In the genomic region with DNA sequence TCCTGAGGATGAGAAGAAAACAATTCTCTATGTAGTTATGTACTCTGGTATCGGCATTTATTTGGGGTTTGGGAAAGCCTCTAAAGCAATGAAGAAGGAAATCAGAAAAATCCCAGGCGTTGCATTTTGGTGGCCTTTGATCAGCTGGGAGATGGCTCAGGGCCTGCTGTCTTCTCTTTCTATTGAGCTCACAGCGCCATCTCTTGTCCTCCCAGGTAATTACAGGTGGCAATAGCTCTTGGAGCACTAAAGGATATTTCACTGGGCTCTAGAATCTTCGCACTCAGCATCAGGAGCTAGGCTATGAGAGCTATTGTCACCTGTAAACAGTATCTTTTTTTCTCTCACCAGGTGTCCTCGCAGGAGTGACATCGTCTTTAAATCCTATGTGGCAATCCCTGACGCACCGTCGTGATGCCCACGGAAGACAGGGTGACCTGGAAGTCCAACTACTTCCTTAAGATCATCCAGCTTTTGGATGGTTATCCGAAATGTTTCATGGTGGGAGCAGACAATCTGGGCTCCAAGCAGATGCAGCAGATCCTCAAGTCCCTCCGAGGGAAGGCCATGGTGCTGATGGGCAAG, we compare ENCODE assay signal across 8 cellular contexts.
DNase-seq lines count a peak whose midpoint lies in the region; ATAC-seq and TF ChIP-seq lines count a peak whose summit lies in the region.

No MANE protein-coding gene starts in this region.

- no peaks in the 10 kb centered on the region for H3K36me3 Mint-ChIP-seq in activated CD8-positive, alpha-beta memory T cell treated with anti-CD3 and anti-CD28 coated beads, Interleukin-2, amount 10 ng/mL, durations not matched to agents 7 days and 5 days
- H3K36me3 Mint-ChIP-seq in effector memory CD8-positive, alpha-beta T cell (ENCODE audit: insufficient read depth): no peaks in the 10 kb centered on the region

- no peak for TF ChIP-seq POLR2A in HCT116 (IDR thresholded peaks at IDR 0.05; ENCODE audit: borderline replicate concordance, extremely low read depth, insufficient read depth, insufficient read length)

- peaks cover 16% of the 10 kb centered on the region for H3F3A ChIP-seq in SK-N-SH (replicated peaks; ENCODE audit: insufficient read depth)

- no TSS peak for BruUV-seq in HCT116 (replicated peaks; lab: Mats Ljungman, UMichigan)

- no peaks in the 10 kb centered on the region for H3K9me2 ChIP-seq in HCT116 (ENCODE audit: insufficient read depth)
- H3K9me2 ChIP-seq in SK-N-SH: no peaks in the 10 kb centered on the region

- peaks cover 15% of the 10 kb centered on the region for H3K27me3 Mint-ChIP-seq in activated CD8-positive, alpha-beta memory T cell treated with anti-CD3 and anti-CD28 coated beads, Interleukin-2, amount 10 ng/mL, durations not matched to agents 7 days and 5 days
- H3K27me3 Mint-ChIP-seq in effector memory CD8-positive, alpha-beta T cell: peaks cover 0 to 30% of the 10 kb centered on the region in 2 donors

- POLR2A ChIA-PET in HCT116 (lab: Charles Lee): interaction anchor here (0.9 to 1.9 kb wide), 5 partner anchors 41 to 365 kb away, joined by 3 to 7 read pairs (median 4); partner anchors contain the start of genes CCBE1 and PMAIP1
- POLR2A ChIA-PET in SK-N-SH (lab: Yijun Ruan, JAX): interaction anchor here (1.1 to 1.3 kb wide), 2 partner anchors 363 to 370 kb away, joined by 3 to 4 read pairs; no protein-coding TSS in a partner anchor

- H4K20me1 ChIP-seq in HCT116 (ENCODE audit: insufficient read depth) (no peaks in the 10 kb centered on the region), SK-N-SH (ENCODE audit: insufficient read depth) (no peaks in the 10 kb centered on the region)

- 43% methylated on average over 12 of the region's 12 CpGs for WGBS in SK-N-SH (ENCODE audit: low lambda C conversion rate)
- WGBS in lung, 2 donors: 37 to 45% methylated on average over 12 of the region's 12 CpGs

- H3K9ac ChIP-seq in HCT116 (ENCODE audit: low read length) (no peak overlapping the region), SK-N-SH (peak overlapping the region; percentile 34)

- H3K4me1 ChIP-seq in HCT116 (ENCODE audit: control insufficient read depth in 1 of 2, insufficient read depth in 2 of 2, low read length in 2 of 2) (no peaks in the 10 kb centered on the region), SK-N-SH (ENCODE audit: control insufficient read depth in 1 of 2, insufficient read depth in 2 of 2, low read depth in 1 of 2, low read length in 1 of 2) (peaks cover 0 to 12% of the 10 kb centered on the region in 2 experiments; a peak in 1 of 4 replicates), lung (ENCODE audit: control insufficient read depth in 2 of 2, insufficient read depth in 2 of 2, low read length in 2 of 2) (no peaks in the 10 kb centered on the region), thoracic aorta (ENCODE audit: control insufficient read depth in 1 of 2, low read depth in 2 of 2) (no peaks in the 10 kb centered on the region)

- no peak for ATAC-seq in activated CD8-positive, alpha-beta memory T cell treated with anti-CD3 and anti-CD28 coated beads, Interleukin-2, amount 10 ng/mL, durations not matched to agents 7 days and 5 days
- ATAC-seq in HCT116: peak; percentile 97
- ATAC-seq in effector memory CD8-positive, alpha-beta T cell (replicated peaks): no peak
- ATAC-seq in lung (ENCODE audit: insufficient read depth, low FRiP score): no peak
- ATAC-seq in thoracic aorta (ENCODE audit: insufficient number of reproducible peaks, low FRiP score, low read depth): peak; percentile 25

- CTCF ChIA-PET in activated CD8-positive, alpha-beta memory T cell treated with anti-CD3 and anti-CD28 coated beads, Interleukin-2, amount 10 ng/mL, durations not matched to agents 7 days and 5 days (lab: Charles Lee): interaction anchor here (0.7 to 9.6 kb wide), 27 partner anchors 8 to 514 kb away, joined by 3 to 112 read pairs (median 4); partner anchors contain the start of gene CCBE1
- CTCF ChIA-PET in HCT116 (lab: Charles Lee): interaction anchor here (0.6 to 5.7 kb wide), 40 partner anchors 8 to 1055 kb away, joined by 3 to 145 read pairs (median 4); partner anchors contain the start of gene CCBE1
- CTCF ChIA-PET in SK-N-SH (lab: Yijun Ruan, JAX): interaction anchor here (0.6 to 9.4 kb wide), 96 partner anchors 8 to 739 kb away, joined by 3 to 276 read pairs (median 5); no protein-coding TSS in a partner anchor

- peaks cover 4% of the 10 kb centered on the region for H3K4me1 Mint-ChIP-seq in activated CD8-positive, alpha-beta memory T cell treated with anti-CD3 and anti-CD28 coated beads, Interleukin-2, amount 10 ng/mL, durations not matched to agents 7 days and 5 days
- H3K4me1 Mint-ChIP-seq in effector memory CD8-positive, alpha-beta T cell (ENCODE audit: low read depth in 2 of 2): peaks cover 0 to 3% of the 10 kb centered on the region in 2 donors

- H3K27ac Mint-ChIP-seq in activated CD8-positive, alpha-beta memory T cell treated with anti-CD3 and anti-CD28 coated beads, Interleukin-2, amount 10 ng/mL, durations not matched to agents 7 days and 5 days: no peak overlapping the region
- H3K27ac Mint-ChIP-seq in effector memory CD8-positive, alpha-beta T cell: no peak overlapping the region

- DNase-seq in activated CD8-positive, alpha-beta memory T cell treated with anti-CD3 and anti-CD28 coated beads, Interleukin-2, amount 10 ng/mL, durations not matched to agents 7 days and 5 days: peak; percentile 77
- no peak for DNase-seq in activated CD8-positive, alpha-beta memory T cell treated with anti-CD3 and anti-CD28 coated beads, Interleukin-2, amount 50 U/mL, for 4 hours
- DNase-seq in HCT116 (ENCODE audit: low read depth, low spot score) (peak; percentile 67), MV-4-11 (lab: John Stamatoyannopoulos, UW) (peak; percentile 19), SK-N-SH (peak; percentile 64), lung (ENCODE audit: low spot score) (peak; percentile 65), thoracic aorta (ENCODE audit: low spot score) (no peak)
- peak; percentile 14 to 27 (median 21) for DNase-seq in effector memory CD8-positive, alpha-beta T cell

- peak overlapping the region; percentile 91 for H2AFZ ChIP-seq in HCT116 (ENCODE audit: low read depth, low read length, poor library complexity, severe bottlenecking)
- peak overlapping the region; percentile 49; the same call in 1 of the 2 replicates for H2AFZ ChIP-seq in SK-N-SH (ENCODE audit: low read depth)

- H3K9me3 Mint-ChIP-seq in activated CD8-positive, alpha-beta memory T cell treated with anti-CD3 and anti-CD28 coated beads, Interleukin-2, amount 10 ng/mL, durations not matched to agents 7 days and 5 days (ENCODE audit: low read depth): no peaks in the 10 kb centered on the region
- H3K9me3 Mint-ChIP-seq in effector memory CD8-positive, alpha-beta T cell: no peaks in the 10 kb centered on the region

- RAD21 ChIA-PET in HCT116 (lab: Charles Lee; ENCODE audit: low non-redundant PET in 1 of 2, low total read pairs in 2 of 2, uncharacterized antibody in 2 of 2, unreplicated experiment in 2 of 2): interaction anchor here (0.8 to 2.1 kb wide), 12 partner anchors 36 to 421 kb away, joined by 3 to 28 read pairs (median 8); partner anchors contain the start of gene CCBE1 (in 2 of the 2)

- intact Hi-C loops in HCT116 (cut with micrococcal nuclease): loop anchor here (1.0 to 10.0 kb wide), 6 partner anchors 41 to 739 kb away; partner anchors contain the start of gene CCBE1

- no peak overlapping the region for H3K27ac ChIP-seq in HCT116 (ENCODE audit: low read depth, low read length)
- peak overlapping the region in 1 of 2 experiments; percentile 54; a peak in 2 of 4 replicates for H3K27ac ChIP-seq in SK-N-SH (ENCODE audit: low read depth in 2 of 2, low read length in 1 of 2)
- H3K27ac ChIP-seq in lung (ENCODE audit: low read depth in 1 of 2, low read length in 1 of 2): no peak overlapping the region
- H3K27ac ChIP-seq in thoracic aorta: no peak overlapping the region

- no peak overlapping the region for H3K4me3 ChIP-seq in HCT116 (replicated peaks in 1 of 2; ENCODE audit: low read depth in 1 of 2, low read length in 2 of 2)
- H3K4me3 ChIP-seq in SK-N-SH (ENCODE audit: low read depth in 2 of 2, low read length in 1 of 2): no peak overlapping the region; a peak in 1 of 4 replicates
- peak overlapping the region; percentile 3 for H3K4me3 ChIP-seq in lung
- no peak overlapping the region for H3K4me3 ChIP-seq in thoracic aorta

- H3K9me3 ChIP-seq in HCT116 (ENCODE audit: control insufficient read depth in 1 of 2, insufficient read depth in 1 of 2, low read depth in 1 of 2, low read length in 2 of 2) (no peaks in the 10 kb centered on the region), SK-N-SH (no peaks in the 10 kb centered on the region), lung (ENCODE audit: control insufficient read depth in 2 of 2, insufficient read depth in 1 of 2, low read length in 1 of 2) (no peaks in the 10 kb centered on the region), thoracic aorta (no peaks in the 10 kb centered on the region)

- TF ChIP-seq CTCF in HCT116 (IDR thresholded peaks at IDR 0.05 in 2 of 3, conservative IDR thresholded peaks at IDR 0.05 in 1 of 3; ENCODE audit: borderline replicate concordance in 1 of 3, insufficient read depth in 1 of 3, low read depth in 2 of 3, low read length in 2 of 3) (peak; percentile 81 to 89 (median 82)), SK-N-SH (IDR thresholded peaks at IDR 0.05) (peak; percentile 94), lung (IDR thresholded peaks at IDR 0.05; ENCODE audit: control extremely low read depth, extremely low read depth) (peak; percentile 52), thoracic aorta (IDR thresholded peaks at IDR 0.05) (peak; percentile 63)

- TF ChIP-seq EP300 in SK-N-SH (IDR thresholded peaks at IDR 0.05; ENCODE audit: borderline replicate concordance in 1 of 2, low read depth in 1 of 2, low read length in 1 of 2): no peak

- H3K36me3 ChIP-seq in HCT116 (ENCODE audit: control insufficient read depth in 1 of 2, insufficient read depth in 2 of 2, low read length in 2 of 2): no peaks in the 10 kb centered on the region
- H3K36me3 ChIP-seq in SK-N-SH (replicated peaks in 1 of 2; ENCODE audit: control insufficient read depth in 1 of 2, insufficient read depth in 2 of 2, low read length in 1 of 2): no peaks in the 10 kb centered on the region
- no peaks in the 10 kb centered on the region for H3K36me3 ChIP-seq in lung (ENCODE audit: control insufficient read depth in 2 of 2, insufficient read depth in 2 of 2, low read length in 2 of 2)
- no peaks in the 10 kb centered on the region for H3K36me3 ChIP-seq in thoracic aorta

- peak; percentile 91 for TF ChIP-seq RAD21 in HCT116 (IDR thresholded peaks at IDR 0.05; ENCODE audit: low read depth)
- TF ChIP-seq RAD21 in SK-N-SH (IDR thresholded peaks at IDR 0.05; ENCODE audit: low read length): peak; percentile 99

- no peak overlapping the region for H3K4me3 Mint-ChIP-seq in activated CD8-positive, alpha-beta memory T cell treated with anti-CD3 and anti-CD28 coated beads, Interleukin-2, amount 10 ng/mL, durations not matched to agents 7 days and 5 days
- H3K4me3 Mint-ChIP-seq in effector memory CD8-positive, alpha-beta T cell: no peak overlapping the region

- H3K27me3 ChIP-seq in HCT116 (ENCODE audit: insufficient read depth, low read length): no peaks in the 10 kb centered on the region
- H3K27me3 ChIP-seq in SK-N-SH (ENCODE audit: insufficient read depth): no peaks in the 10 kb centered on the region
- H3K27me3 ChIP-seq in lung (ENCODE audit: control insufficient read depth, insufficient read depth): no peaks in the 10 kb centered on the region
- no peaks in the 10 kb centered on the region for H3K27me3 ChIP-seq in thoracic aorta (replicated peaks; ENCODE audit: insufficient read depth)

- H3K79me2 ChIP-seq in HCT116 (ENCODE audit: insufficient read depth, low read length) (no peaks in the 10 kb centered on the region), SK-N-SH (ENCODE audit: insufficient read depth) (no peaks in the 10 kb centered on the region)

- H3K4me2 ChIP-seq in HCT116 (ENCODE audit: low read length): no peak overlapping the region
- 0 out of 2 replicates have a peak overlapping the region, but pooled peaks have one; percentile 8 for H3K4me2 ChIP-seq in SK-N-SH

Comparison
In these comparisons a context has a peak if more than half of its experiments do, and no peak if none do; other contexts are left out.
1. DNase-seq: peak in activated CD8-positive, alpha-beta memory T cell treated with anti-CD3 and anti-CD28 coated beads, Interleukin-2, amount 10 ng/mL, durations not matched to agents 7 days and 5 days (single experiment), HCT116 (single experiment), MV-4-11 (single experiment), SK-N-SH (single experiment), effector memory CD8-positive, alpha-beta T cell (3 of 3) and lung (single experiment); none in activated CD8-positive, alpha-beta memory T cell treated with anti-CD3 and anti-CD28 coated beads, Interleukin-2, amount 50 U/mL, for 4 hours (single experiment) and thoracic aorta (single experiment).
2. ATAC-seq: peak in HCT116 (single experiment) and thoracic aorta (single experiment); none in activated CD8-positive, alpha-beta memory T cell treated with anti-CD3 and anti-CD28 coated beads, Interleukin-2, amount 10 ng/mL, durations not matched to agents 7 days and 5 days (single experiment), effector memory CD8-positive, alpha-beta T cell (single experiment) and lung (single experiment).
3. Peak in every context shown above with its lines, with median percentiles within 50 percentile points of each other: CTCF ChIP-seq.